In the genomic region with DNA sequence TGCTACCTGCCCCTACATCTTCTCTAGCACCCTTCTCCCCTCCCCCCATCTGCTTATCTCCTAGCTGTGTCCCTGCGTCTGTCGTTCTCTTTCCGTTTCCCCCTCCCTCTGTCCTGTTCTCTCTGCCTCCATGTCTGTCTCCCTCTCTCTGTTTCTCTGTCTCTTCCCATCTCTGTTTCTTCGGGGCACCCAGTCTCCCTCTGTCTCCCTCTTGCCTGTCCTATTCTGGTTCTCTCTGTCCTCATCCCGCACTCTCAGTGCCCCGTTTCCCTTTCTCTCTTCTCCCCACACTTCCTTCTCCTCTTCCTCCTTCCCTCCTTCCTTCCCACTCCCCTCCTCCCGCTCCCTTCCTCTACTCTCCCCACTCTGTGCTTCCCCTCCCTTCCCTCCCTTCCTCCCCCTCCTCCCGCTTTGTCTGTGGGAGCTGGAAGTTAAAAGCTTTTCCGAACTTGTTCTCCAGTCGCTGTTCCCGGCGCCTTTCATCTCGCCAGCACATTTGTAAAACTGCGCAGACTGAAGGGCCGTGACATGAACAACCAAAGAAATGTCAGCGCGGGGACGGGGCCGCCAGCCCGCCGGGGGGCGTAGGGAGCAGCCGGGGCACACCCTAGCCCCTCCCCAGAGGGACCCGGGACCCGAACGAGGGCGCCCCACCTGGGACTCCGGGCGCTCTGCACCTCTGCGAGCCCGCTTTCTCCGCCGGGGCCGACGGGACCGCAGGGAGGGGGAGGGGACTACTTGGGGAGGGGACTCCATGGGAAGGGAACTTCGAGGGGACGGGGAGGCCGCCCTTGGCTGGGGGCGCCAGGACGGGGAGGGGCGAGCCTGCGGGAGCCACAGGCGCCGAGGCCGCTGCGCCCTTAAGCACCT, we compare ENCODE assay signal across 2 cellular contexts.
TF ChIP-seq lines count a peak whose summit lies in the region.

No MANE protein-coding gene starts in this region.

TF ChIP-seq in HEK293, 187 proteins besides CTCF, POLR2A, EP300 and RAD21 (continued from another document and continues in another):
- no peak for TF ChIP-seq SETDB1 (IDR thresholded peaks at IDR 0.05; ENCODE audit: insufficient read length, low read length)
- TF ChIP-seq ZNF600 (tag by site-specific recombination; IDR thresholded peaks at IDR 0.05): 0 out of 2 replicates have a peak, but pooled peaks have one; percentile 28
- TF ChIP-seq ZNF138 (tag by site-specific recombination; IDR thresholded peaks at IDR 0.05; ENCODE audit: borderline replicate concordance): no peak
- TF ChIP-seq ZNF621 (tag by site-specific recombination; IDR thresholded peaks at IDR 0.05): no peak
- TF ChIP-seq ZFHX2 (tag by site-specific recombination; conservative IDR thresholded peaks at IDR 0.05): peak; percentile 35; the same call in 1 of the 2 replicates
- TF ChIP-seq ZNF10 (tag by site-specific recombination; IDR thresholded peaks at IDR 0.05): no peak
- no peak for TF ChIP-seq TCF7L2 (IDR thresholded peaks at IDR 0.05; ENCODE audit: borderline replicate concordance, low read depth, low read length)
- no peak for TF ChIP-seq ZNF211 (tag by site-specific recombination; IDR thresholded peaks at IDR 0.05; ENCODE audit: low read depth)
- TF ChIP-seq, protein P1, sequence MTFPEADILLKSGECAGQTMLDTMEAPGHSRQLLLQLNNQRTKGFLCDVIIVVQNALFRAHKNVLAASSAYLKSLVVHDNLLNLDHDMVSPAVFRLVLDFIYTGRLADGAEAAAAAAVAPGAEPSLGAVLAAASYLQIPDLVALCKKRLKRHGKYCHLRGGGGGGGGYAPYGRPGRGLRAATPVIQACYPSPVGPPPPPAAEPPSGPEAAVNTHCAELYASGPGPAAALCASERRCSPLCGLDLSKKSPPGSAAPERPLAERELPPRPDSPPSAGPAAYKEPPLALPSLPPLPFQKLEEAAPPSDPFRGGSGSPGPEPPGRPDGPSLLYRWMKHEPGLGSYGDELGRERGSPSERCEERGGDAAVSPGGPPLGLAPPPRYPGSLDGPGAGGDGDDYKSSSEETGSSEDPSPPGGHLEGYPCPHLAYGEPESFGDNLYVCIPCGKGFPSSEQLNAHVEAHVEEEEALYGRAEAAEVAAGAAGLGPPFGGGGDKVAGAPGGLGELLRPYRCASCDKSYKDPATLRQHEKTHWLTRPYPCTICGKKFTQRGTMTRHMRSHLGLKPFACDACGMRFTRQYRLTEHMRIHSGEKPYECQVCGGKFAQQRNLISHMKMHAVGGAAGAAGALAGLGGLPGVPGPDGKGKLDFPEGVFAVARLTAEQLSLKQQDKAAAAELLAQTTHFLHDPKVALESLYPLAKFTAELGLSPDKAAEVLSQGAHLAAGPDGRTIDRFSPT (tag by site-specific recombination; IDR thresholded peaks at IDR 0.05): no peak
- no peak for TF ChIP-seq ZNF394 (tag by site-specific recombination; IDR thresholded peaks at IDR 0.05; ENCODE audit: borderline replicate concordance)
- no peak for TF ChIP-seq ZNF544 (tag by site-specific recombination; IDR thresholded peaks at IDR 0.05)
- 0 out of 2 replicates have a peak, but pooled peaks have one; percentile 36 for TF ChIP-seq SP2 (tag by site-specific recombination; IDR thresholded peaks at IDR 0.05)
- no peak for TF ChIP-seq ZNF324 (tag by site-specific recombination; IDR thresholded peaks at IDR 0.05)
- TF ChIP-seq ZSCAN30 (tag by site-specific recombination; IDR thresholded peaks at IDR 0.05): no peak
- TF ChIP-seq ZNF707 (tag by site-specific recombination; IDR thresholded peaks at IDR 0.05): no peak
- TF ChIP-seq, protein P2, sequence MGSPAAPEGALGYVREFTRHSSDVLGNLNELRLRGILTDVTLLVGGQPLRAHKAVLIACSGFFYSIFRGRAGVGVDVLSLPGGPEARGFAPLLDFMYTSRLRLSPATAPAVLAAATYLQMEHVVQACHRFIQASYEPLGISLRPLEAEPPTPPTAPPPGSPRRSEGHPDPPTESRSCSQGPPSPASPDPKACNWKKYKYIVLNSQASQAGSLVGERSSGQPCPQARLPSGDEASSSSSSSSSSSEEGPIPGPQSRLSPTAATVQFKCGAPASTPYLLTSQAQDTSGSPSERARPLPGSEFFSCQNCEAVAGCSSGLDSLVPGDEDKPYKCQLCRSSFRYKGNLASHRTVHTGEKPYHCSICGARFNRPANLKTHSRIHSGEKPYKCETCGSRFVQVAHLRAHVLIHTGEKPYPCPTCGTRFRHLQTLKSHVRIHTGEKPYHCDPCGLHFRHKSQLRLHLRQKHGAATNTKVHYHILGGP (tag by site-specific recombination; IDR thresholded peaks at IDR 0.05): no peak
- no peak for TF ChIP-seq ZNF114 (tag by site-specific recombination; IDR thresholded peaks at IDR 0.05)
- TF ChIP-seq ZNF416 (tag by site-specific recombination; IDR thresholded peaks at IDR 0.05): no peak
- no peak for TF ChIP-seq IKZF3 (tag by site-specific recombination; IDR thresholded peaks at IDR 0.05)
- peak; percentile 93 for TF ChIP-seq ZBTB17 (tag by site-specific recombination; IDR thresholded peaks at IDR 0.05)
- no peak for TF ChIP-seq ZNF837 (tag by site-specific recombination; IDR thresholded peaks at IDR 0.05)
- TF ChIP-seq, protein P3, sequence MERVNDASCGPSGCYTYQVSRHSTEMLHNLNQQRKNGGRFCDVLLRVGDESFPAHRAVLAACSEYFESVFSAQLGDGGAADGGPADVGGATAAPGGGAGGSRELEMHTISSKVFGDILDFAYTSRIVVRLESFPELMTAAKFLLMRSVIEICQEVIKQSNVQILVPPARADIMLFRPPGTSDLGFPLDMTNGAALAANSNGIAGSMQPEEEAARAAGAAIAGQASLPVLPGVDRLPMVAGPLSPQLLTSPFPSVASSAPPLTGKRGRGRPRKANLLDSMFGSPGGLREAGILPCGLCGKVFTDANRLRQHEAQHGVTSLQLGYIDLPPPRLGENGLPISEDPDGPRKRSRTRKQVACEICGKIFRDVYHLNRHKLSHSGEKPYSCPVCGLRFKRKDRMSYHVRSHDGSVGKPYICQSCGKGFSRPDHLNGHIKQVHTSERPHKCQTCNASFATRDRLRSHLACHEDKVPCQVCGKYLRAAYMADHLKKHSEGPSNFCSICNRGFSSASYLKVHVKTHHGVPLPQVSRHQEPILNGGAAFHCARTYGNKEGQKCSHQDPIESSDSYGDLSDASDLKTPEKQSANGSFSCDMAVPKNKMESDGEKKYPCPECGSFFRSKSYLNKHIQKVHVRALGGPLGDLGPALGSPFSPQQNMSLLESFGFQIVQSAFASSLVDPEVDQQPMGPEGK (tag by site-specific recombination; IDR thresholded peaks at IDR 0.05): peak; percentile 47; the same call in 1 of the 2 replicates
- TF ChIP-seq SCRT1 (tag by site-specific recombination; IDR thresholded peaks at IDR 0.05; ENCODE audit: borderline replicate concordance): no peak
- TF ChIP-seq GLIS2 (tag by site-specific recombination; IDR thresholded peaks at IDR 0.05): peak; percentile 79
- no peak for TF ChIP-seq ZNF221 (tag by site-specific recombination; IDR thresholded peaks at IDR 0.05; ENCODE audit: borderline replicate concordance)
- no peak for TF ChIP-seq ZNF23 (tag by site-specific recombination; IDR thresholded peaks at IDR 0.05; ENCODE audit: borderline replicate concordance)

TF ChIP-seq in neural cell, 6 proteins besides CTCF, POLR2A, EP300 and RAD21:
- TF ChIP-seq, protein P4, sequence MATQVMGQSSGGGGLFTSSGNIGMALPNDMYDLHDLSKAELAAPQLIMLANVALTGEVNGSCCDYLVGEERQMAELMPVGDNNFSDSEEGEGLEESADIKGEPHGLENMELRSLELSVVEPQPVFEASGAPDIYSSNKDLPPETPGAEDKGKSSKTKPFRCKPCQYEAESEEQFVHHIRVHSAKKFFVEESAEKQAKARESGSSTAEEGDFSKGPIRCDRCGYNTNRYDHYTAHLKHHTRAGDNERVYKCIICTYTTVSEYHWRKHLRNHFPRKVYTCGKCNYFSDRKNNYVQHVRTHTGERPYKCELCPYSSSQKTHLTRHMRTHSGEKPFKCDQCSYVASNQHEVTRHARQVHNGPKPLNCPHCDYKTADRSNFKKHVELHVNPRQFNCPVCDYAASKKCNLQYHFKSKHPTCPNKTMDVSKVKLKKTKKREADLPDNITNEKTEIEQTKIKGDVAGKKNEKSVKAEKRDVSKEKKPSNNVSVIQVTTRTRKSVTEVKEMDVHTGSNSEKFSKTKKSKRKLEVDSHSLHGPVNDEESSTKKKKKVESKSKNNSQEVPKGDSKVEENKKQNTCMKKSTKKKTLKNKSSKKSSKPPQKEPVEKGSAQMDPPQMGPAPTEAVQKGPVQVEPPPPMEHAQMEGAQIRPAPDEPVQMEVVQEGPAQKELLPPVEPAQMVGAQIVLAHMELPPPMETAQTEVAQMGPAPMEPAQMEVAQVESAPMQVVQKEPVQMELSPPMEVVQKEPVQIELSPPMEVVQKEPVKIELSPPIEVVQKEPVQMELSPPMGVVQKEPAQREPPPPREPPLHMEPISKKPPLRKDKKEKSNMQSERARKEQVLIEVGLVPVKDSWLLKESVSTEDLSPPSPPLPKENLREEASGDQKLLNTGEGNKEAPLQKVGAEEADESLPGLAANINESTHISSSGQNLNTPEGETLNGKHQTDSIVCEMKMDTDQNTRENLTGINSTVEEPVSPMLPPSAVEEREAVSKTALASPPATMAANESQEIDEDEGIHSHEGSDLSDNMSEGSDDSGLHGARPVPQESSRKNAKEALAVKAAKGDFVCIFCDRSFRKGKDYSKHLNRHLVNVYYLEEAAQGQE (IDR thresholded peaks at IDR 0.05; ENCODE audit: borderline replicate concordance): no peak
- TF ChIP-seq MXI1 (conservative IDR thresholded peaks at IDR 0.05; ENCODE audit: poor library complexity, severe bottlenecking) (no peak), SMC3 (conservative IDR thresholded peaks at IDR 0.05; ENCODE audit: poor library complexity) (no peak), EZH2 (IDR thresholded peaks at IDR 0.05; ENCODE audit: borderline replicate concordance, insufficient read depth, low read length, poor library complexity, severe bottlenecking) (no peak), TAF1 (IDR thresholded peaks at IDR 0.05; ENCODE audit: low read depth) (no peak), POLR2AphosphoS5 (IDR thresholded peaks at IDR 0.05) (no peak)
